ENCODE assay signal across 8 cellular contexts in genomic region chr12:130826151-130826801, GRCh38. TPM values are rescaled to one million over a fixed set of nuclear protein-coding genes. Genes with fewer than 3 reads are reported as not detected.
DNase-seq lines count a peak whose midpoint lies in the region; ATAC-seq and TF ChIP-seq lines count a peak whose summit lies in the region.

No MANE protein-coding gene starts in this region.

- POLR2A ChIA-PET in CD4-positive, alpha-beta memory T cell (lab: Charles Lee; ENCODE audit: partially characterized antibody), result interaction anchor here (0.7 to 1.5 kb wide), 3 partner anchors 12 to 307 kb away, joined by 3 to 5 read pairs (median 3); no protein-coding TSS in a partner anchor

- peak; percentile 61 to 70 (median 68) for DNase-seq in CD4-positive, alpha-beta memory T cell
- DNase-seq in HuH-7 (ENCODE audit: low spot score), result peak; percentile 60
- DNase-seq in activated CD4-positive, alpha-beta T cell treated with anti-CD3 and anti-CD28 coated beads for 4 hours, result peak; percentile 64 to 72
- DNase-seq in coronary artery (ENCODE audit: low spot score), result peak; percentile 66
- DNase-seq in mesenteric fat pad (ENCODE audit: low spot score), result peak; percentile 78
- no peak for DNase-seq in DMS153 treated with DMSO at 0.1 percent for 48 hours (lab: John Stamatoyannopoulos, UW; ENCODE audit: unreplicated experiment)
- no peak for DNase-seq in NCI-H187 treated with DMSO at 0.1 percent for 48 hours (lab: John Stamatoyannopoulos, UW)

- CTCF ChIA-PET in CD4-positive, alpha-beta memory T cell (lab: Charles Lee; ENCODE audit: partially characterized antibody), result interaction anchor here (0.7 to 7.8 kb wide), 21 partner anchors 10 to 1143 kb away, joined by 3 to 94 read pairs (median 4); partner anchors contain the start of gene STX2

- H3K4me3 ChIP-seq in CD4-positive, alpha-beta memory T cell (ENCODE audit: low read length in 2 of 2), result no peak overlapping the region
- H3K4me3 ChIP-seq in coronary artery, result no peak overlapping the region

- no peaks in the 10 kb centered on the region for H3K27me3 ChIP-seq in CD4-positive, alpha-beta memory T cell (ENCODE audit: insufficient read depth, low read length)

- ATAC-seq in stimulated activated memory B cell treated with anti-CD40 and anti-IgM and Interleukin-4, amounts not matched to agents 10 μg/mL and 1 μg/mL and 100 μg/mL, for 72 hours, result peak; percentile 57

- H3K36me3 Mint-ChIP-seq in CD4-positive, alpha-beta memory T cell, result peaks cover 2 to 24% of the 10 kb centered on the region in 2 donors
- peaks cover 11% of the 10 kb centered on the region for H3K36me3 Mint-ChIP-seq in stimulated activated memory B cell treated with anti-CD40 and anti-IgM and Interleukin-4, amounts not matched to agents 10 μg/mL and 1 μg/mL and 100 μg/mL, for 72 hours

- intact Hi-C loops in CD4-positive, alpha-beta memory T cell (cut with micrococcal nuclease), result loop anchor here (1.0 kb wide), 1 partner anchor 306 kb away; no protein-coding TSS in a partner anchor

- no peak for TF ChIP-seq CTCF in coronary artery (IDR thresholded peaks at IDR 0.05)

- peaks cover 10 to 19% (median 13%) of the 10 kb centered on the region in 4 donors for H3K4me1 Mint-ChIP-seq in CD4-positive, alpha-beta memory T cell
- H3K4me1 Mint-ChIP-seq in stimulated activated memory B cell treated with anti-CD40 and anti-IgM and Interleukin-4, amounts not matched to agents 10 μg/mL and 1 μg/mL and 100 μg/mL, for 72 hours, result peaks cover 24% of the 10 kb centered on the region

- no peaks in the 10 kb centered on the region for H3K4me1 ChIP-seq in CD4-positive, alpha-beta memory T cell (ENCODE audit: insufficient read depth, low read length)

- peaks cover 17% of the 10 kb centered on the region for H3K36me3 ChIP-seq in CD4-positive, alpha-beta memory T cell (ENCODE audit: insufficient read depth, low read length)

- H3K9me3 Mint-ChIP-seq in CD4-positive, alpha-beta memory T cell, result no peaks in the 10 kb centered on the region
- no peaks in the 10 kb centered on the region for H3K9me3 Mint-ChIP-seq in stimulated activated memory B cell treated with anti-CD40 and anti-IgM and Interleukin-4, amounts not matched to agents 10 μg/mL and 1 μg/mL and 100 μg/mL, for 72 hours

- H3K27ac ChIP-seq in CD4-positive, alpha-beta memory T cell (ENCODE audit: low read depth, low read length), result no peak overlapping the region
- no peak overlapping the region for H3K27ac ChIP-seq in coronary artery

- H3K4me3 Mint-ChIP-seq in CD4-positive, alpha-beta memory T cell, result no peak overlapping the region
- H3K4me3 Mint-ChIP-seq in stimulated activated memory B cell treated with anti-CD40 and anti-IgM and Interleukin-4, amounts not matched to agents 10 μg/mL and 1 μg/mL and 100 μg/mL, for 72 hours, result no peak overlapping the region

- H3K9me3 ChIP-seq in CD4-positive, alpha-beta memory T cell (ENCODE audit: control insufficient read depth in 1 of 2, low read length in 2 of 2), result no peaks in the 10 kb centered on the region

- no peaks in the 10 kb centered on the region for H3K27me3 Mint-ChIP-seq in CD4-positive, alpha-beta memory T cell
- H3K27me3 Mint-ChIP-seq in stimulated activated memory B cell treated with anti-CD40 and anti-IgM and Interleukin-4, amounts not matched to agents 10 μg/mL and 1 μg/mL and 100 μg/mL, for 72 hours, result no peaks in the 10 kb centered on the region

- H3K27ac Mint-ChIP-seq in CD4-positive, alpha-beta memory T cell, result peak overlapping the region in 3 of 7 donors; percentile 4 to 61 (median 6)
- no peak overlapping the region for H3K27ac Mint-ChIP-seq in stimulated activated memory B cell treated with anti-CD40 and anti-IgM and Interleukin-4, amounts not matched to agents 10 μg/mL and 1 μg/mL and 100 μg/mL, for 72 hours

RNA-seq across cellular contexts. Expression of gene STX2, which starts 12.8 kb away (rescaled TPM):
- total RNA-seq in CD4-positive, alpha-beta memory T cell, result 10 to 100 TPM; 30.2 to 35.3 TPM
- 10 to 100 TPM; 12.1 to 12.9 TPM for polyA plus RNA-seq in CD4-positive, alpha-beta memory T cell
- total RNA-seq in mesenteric fat pad, result 29.7 TPM

RNA-seq across cellular contexts. Expression of gene RAN, which starts 45.6 kb away (rescaled TPM):
- total RNA-seq in CD4-positive, alpha-beta memory T cell, result 100 to 1,000 TPM; 289 to 333 TPM
- polyA plus RNA-seq in CD4-positive, alpha-beta memory T cell, result 100 to 1,000 TPM; 750 to 868 TPM
- 472 TPM for total RNA-seq in mesenteric fat pad

Comparison
In these comparisons a context has a peak if more than half of its experiments do, and no peak if none do; other contexts are left out.
1. DNase-seq: peak in CD4-positive, alpha-beta memory T cell (5 of 5), HuH-7 (single experiment), activated CD4-positive, alpha-beta T cell treated with anti-CD3 and anti-CD28 coated beads for 4 hours (2 of 2), coronary artery (single experiment) and mesenteric fat pad (single experiment); none in DMS153 treated with DMSO at 0.1 percent for 48 hours (single experiment) and NCI-H187 treated with DMSO at 0.1 percent for 48 hours (single experiment).